ENCODE assay signal across 1 cellular context in the genomic region with DNA sequence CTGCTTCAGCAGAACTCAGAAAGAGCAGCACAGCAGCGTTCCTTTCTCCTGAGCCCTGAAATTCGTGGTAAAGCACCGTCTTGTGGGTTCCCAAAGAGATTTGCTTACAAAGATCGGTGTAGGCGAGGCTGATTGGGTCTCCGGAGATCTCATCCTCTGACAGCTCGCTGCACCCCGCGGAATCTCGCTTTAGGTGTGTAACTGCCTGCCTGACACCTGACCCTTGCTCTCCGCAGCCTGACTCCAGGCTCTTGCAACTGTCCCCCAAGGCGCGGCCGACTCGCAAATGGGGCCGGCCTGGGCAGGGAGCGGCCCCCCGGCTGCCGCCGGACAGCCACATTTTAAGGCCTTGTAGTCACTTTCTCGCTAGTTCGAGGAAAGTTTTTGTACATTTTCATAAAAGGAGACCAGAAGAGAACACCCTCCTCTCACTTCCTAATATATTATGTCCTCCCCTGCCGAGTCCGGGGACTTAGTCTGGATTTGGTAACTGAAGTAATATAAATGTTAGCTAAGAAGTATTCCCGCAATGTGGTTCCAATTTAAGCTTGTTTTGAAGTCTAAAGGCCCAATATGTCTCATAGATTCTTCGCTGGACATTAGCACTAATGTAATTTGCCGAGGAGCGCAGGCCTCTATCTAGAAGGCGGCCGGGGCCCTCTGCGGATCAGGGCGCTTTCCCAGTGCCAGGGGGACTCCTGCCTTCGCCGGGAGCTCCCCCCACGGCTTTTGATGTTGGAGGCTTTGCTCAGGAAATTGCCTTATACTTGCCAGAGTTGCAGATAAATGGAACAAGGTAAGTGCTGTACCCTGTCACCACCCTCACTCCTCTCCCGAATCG.
TF ChIP-seq lines count a peak whose summit lies in the region.

No MANE protein-coding gene starts in this region.

TF ChIP-seq in H1, 55 proteins besides CTCF, POLR2A, EP300 and RAD21:
- TF ChIP-seq GABPA (IDR thresholded peaks at IDR 0.05; ENCODE audit: borderline replicate concordance, insufficient read depth, low read length) (no peak), TBP (IDR thresholded peaks at IDR 0.05; ENCODE audit: low read depth, low read length) (no peak), RBBP5 (IDR thresholded peaks at IDR 0.05; ENCODE audit: borderline replicate concordance, low read depth, low read length) (no peak; the same call in 1 of the 2 replicates), TCF12 (IDR thresholded peaks at IDR 0.05; ENCODE audit: low read depth, low read length) (no peak), RFX5 (IDR thresholded peaks at IDR 0.05; ENCODE audit: borderline replicate concordance, low read depth, low read length) (no peak), CREB1 (IDR thresholded peaks at IDR 0.05) (no peak), EZH2 (IDR thresholded peaks at IDR 0.05; ENCODE audit: low read depth, low read length, severe bottlenecking) (peak; percentile 67), JUND (IDR thresholded peaks at IDR 0.05; ENCODE audit: low read length) (no peak), ZNF274 (IDR thresholded peaks at IDR 0.05; ENCODE audit: borderline replicate concordance, extremely low read depth, low read length) (no peak), ASH2L (IDR thresholded peaks at IDR 0.05; ENCODE audit: low read length) (peak; percentile 4), POU5F1 (IDR thresholded peaks at IDR 0.05; ENCODE audit: low read depth, low read length) (no peak), SUZ12 (IDR thresholded peaks at IDR 0.05; ENCODE audit: low read length) (no peak; the same call in 1 of the 2 replicates), JUN (IDR thresholded peaks at IDR 0.05; ENCODE audit: low read depth, low read length) (no peak), POLR2AphosphoS5 (IDR thresholded peaks at IDR 0.05; ENCODE audit: low read depth, low read length) (no peak), SRF (IDR thresholded peaks at IDR 0.05; ENCODE audit: low read depth, low read length) (no peak), HDAC2 (IDR thresholded peaks at IDR 0.05; ENCODE audit: borderline replicate concordance in 1 of 2, low read depth in 2 of 2, low read length in 2 of 2) (no peak), CBX5 (IDR thresholded peaks at IDR 0.05; ENCODE audit: low read depth, low read length) (no peak), GTF2F1 (IDR thresholded peaks at IDR 0.05; ENCODE audit: borderline replicate concordance, low read depth, low read length) (no peak), BRCA1 (IDR thresholded peaks at IDR 0.05; ENCODE audit: low read depth, low read length) (no peak), EGR1 (IDR thresholded peaks at IDR 0.05; ENCODE audit: borderline replicate concordance, low read depth, low read length) (no peak), TEAD4 (IDR thresholded peaks at IDR 0.05; ENCODE audit: low read depth, low read length) (0 out of 2 replicates have a peak, but pooled peaks have one; percentile 30), NRF1 (IDR thresholded peaks at IDR 0.05; ENCODE audit: low read depth, low read length) (no peak), MAFK (IDR thresholded peaks at IDR 0.05; ENCODE audit: low read depth, low read length) (no peak), SIN3A (conservative IDR thresholded peaks at IDR 0.05 in 1 of 2, IDR thresholded peaks at IDR 0.05 in 1 of 2; ENCODE audit: low read depth in 1 of 2, low read length in 2 of 2) (0 out of 4 replicates have a peak, but pooled peaks have one; percentile 21 to 60), SIRT6 (IDR thresholded peaks at IDR 0.05; ENCODE audit: low read length) (no peak), ATF3 (IDR thresholded peaks at IDR 0.05; ENCODE audit: insufficient read depth, low read depth, low read length) (no peak), SIX5 (IDR thresholded peaks at IDR 0.05; ENCODE audit: low read depth, low read length) (no peak), BCL11A (IDR thresholded peaks at IDR 0.05; ENCODE audit: low read depth in 2 of 2, low read length in 2 of 2) (no peak), KDM5A (IDR thresholded peaks at IDR 0.05; ENCODE audit: low read length) (no peak), NANOG (IDR thresholded peaks at IDR 0.05; ENCODE audit: insufficient read depth, low read depth, low read length, poor library complexity, severe bottlenecking) (no peak), YY1 (IDR thresholded peaks at IDR 0.05; ENCODE audit: low read depth, low read length) (no peak), CHD1 (IDR thresholded peaks at IDR 0.05; ENCODE audit: low read depth, low read length) (no peak), CBX8 (IDR thresholded peaks at IDR 0.05; ENCODE audit: borderline replicate concordance, low read depth, low read length) (no peak), HDAC6 (IDR thresholded peaks at IDR 0.05; ENCODE audit: low read depth, low read length) (no peak), ATF2 (IDR thresholded peaks at IDR 0.05; ENCODE audit: low read length) (no peak), FOSL1 (IDR thresholded peaks at IDR 0.05; ENCODE audit: insufficient read depth, low read depth, low read length) (no peak), KDM1A (IDR thresholded peaks at IDR 0.05; ENCODE audit: borderline replicate concordance, low read length) (no peak), SP4 (IDR thresholded peaks at IDR 0.05; ENCODE audit: low read length) (no peak), PHF8 (conservative IDR thresholded peaks at IDR 0.05; ENCODE audit: low read depth, low read length) (no peak), CEBPB (IDR thresholded peaks at IDR 0.05; ENCODE audit: low read depth, low read length) (no peak), MAX (IDR thresholded peaks at IDR 0.05) (peak; percentile 55), USF2 (IDR thresholded peaks at IDR 0.05; ENCODE audit: low read length) (no peak), CTBP2 (IDR thresholded peaks at IDR 0.05; ENCODE audit: borderline replicate concordance, insufficient read depth, insufficient read length, low read length) (no peak)
- TF ChIP-seq, protein P1, sequence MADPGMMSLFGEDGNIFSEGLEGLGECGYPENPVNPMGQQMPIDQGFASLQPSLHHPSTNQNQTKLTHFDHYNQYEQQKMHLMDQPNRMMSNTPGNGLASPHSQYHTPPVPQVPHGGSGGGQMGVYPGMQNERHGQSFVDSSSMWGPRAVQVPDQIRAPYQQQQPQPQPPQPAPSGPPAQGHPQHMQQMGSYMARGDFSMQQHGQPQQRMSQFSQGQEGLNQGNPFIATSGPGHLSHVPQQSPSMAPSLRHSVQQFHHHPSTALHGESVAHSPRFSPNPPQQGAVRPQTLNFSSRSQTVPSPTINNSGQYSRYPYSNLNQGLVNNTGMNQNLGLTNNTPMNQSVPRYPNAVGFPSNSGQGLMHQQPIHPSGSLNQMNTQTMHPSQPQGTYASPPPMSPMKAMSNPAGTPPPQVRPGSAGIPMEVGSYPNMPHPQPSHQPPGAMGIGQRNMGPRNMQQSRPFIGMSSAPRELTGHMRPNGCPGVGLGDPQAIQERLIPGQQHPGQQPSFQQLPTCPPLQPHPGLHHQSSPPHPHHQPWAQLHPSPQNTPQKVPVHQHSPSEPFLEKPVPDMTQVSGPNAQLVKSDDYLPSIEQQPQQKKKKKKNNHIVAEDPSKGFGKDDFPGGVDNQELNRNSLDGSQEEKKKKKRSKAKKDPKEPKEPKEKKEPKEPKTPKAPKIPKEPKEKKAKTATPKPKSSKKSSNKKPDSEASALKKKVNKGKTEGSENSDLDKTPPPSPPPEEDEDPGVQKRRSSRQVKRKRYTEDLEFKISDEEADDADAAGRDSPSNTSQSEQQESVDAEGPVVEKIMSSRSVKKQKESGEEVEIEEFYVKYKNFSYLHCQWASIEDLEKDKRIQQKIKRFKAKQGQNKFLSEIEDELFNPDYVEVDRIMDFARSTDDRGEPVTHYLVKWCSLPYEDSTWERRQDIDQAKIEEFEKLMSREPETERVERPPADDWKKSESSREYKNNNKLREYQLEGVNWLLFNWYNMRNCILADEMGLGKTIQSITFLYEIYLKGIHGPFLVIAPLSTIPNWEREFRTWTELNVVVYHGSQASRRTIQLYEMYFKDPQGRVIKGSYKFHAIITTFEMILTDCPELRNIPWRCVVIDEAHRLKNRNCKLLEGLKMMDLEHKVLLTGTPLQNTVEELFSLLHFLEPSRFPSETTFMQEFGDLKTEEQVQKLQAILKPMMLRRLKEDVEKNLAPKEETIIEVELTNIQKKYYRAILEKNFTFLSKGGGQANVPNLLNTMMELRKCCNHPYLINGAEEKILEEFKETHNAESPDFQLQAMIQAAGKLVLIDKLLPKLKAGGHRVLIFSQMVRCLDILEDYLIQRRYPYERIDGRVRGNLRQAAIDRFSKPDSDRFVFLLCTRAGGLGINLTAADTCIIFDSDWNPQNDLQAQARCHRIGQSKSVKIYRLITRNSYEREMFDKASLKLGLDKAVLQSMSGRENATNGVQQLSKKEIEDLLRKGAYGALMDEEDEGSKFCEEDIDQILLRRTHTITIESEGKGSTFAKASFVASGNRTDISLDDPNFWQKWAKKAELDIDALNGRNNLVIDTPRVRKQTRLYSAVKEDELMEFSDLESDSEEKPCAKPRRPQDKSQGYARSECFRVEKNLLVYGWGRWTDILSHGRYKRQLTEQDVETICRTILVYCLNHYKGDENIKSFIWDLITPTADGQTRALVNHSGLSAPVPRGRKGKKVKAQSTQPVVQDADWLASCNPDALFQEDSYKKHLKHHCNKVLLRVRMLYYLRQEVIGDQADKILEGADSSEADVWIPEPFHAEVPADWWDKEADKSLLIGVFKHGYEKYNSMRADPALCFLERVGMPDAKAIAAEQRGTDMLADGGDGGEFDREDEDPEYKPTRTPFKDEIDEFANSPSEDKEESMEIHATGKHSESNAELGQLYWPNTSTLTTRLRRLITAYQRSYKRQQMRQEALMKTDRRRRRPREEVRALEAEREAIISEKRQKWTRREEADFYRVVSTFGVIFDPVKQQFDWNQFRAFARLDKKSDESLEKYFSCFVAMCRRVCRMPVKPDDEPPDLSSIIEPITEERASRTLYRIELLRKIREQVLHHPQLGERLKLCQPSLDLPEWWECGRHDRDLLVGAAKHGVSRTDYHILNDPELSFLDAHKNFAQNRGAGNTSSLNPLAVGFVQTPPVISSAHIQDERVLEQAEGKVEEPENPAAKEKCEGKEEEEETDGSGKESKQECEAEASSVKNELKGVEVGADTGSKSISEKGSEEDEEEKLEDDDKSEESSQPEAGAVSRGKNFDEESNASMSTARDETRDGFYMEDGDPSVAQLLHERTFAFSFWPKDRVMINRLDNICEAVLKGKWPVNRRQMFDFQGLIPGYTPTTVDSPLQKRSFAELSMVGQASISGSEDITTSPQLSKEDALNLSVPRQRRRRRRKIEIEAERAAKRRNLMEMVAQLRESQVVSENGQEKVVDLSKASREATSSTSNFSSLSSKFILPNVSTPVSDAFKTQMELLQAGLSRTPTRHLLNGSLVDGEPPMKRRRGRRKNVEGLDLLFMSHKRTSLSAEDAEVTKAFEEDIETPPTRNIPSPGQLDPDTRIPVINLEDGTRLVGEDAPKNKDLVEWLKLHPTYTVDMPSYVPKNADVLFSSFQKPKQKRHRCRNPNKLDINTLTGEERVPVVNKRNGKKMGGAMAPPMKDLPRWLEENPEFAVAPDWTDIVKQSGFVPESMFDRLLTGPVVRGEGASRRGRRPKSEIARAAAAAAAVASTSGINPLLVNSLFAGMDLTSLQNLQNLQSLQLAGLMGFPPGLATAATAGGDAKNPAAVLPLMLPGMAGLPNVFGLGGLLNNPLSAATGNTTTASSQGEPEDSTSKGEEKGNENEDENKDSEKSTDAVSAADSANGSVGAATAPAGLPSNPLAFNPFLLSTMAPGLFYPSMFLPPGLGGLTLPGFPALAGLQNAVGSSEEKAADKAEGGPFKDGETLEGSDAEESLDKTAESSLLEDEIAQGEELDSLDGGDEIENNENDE (IDR thresholded peaks at IDR 0.05; ENCODE audit: insufficient replicate concordance, low read length) = no peak
- TF ChIP-seq, protein P2, sequence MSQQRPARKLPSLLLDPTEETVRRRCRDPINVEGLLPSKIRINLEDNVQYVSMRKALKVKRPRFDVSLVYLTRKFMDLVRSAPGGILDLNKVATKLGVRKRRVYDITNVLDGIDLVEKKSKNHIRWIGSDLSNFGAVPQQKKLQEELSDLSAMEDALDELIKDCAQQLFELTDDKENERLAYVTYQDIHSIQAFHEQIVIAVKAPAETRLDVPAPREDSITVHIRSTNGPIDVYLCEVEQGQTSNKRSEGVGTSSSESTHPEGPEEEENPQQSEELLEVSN (IDR thresholded peaks at IDR 0.05) = no peak
TF ChIP-seq in H1: peak in this region for 5.
